14 cellular contexts compared by ENCODE assay signal in the genomic region with DNA sequence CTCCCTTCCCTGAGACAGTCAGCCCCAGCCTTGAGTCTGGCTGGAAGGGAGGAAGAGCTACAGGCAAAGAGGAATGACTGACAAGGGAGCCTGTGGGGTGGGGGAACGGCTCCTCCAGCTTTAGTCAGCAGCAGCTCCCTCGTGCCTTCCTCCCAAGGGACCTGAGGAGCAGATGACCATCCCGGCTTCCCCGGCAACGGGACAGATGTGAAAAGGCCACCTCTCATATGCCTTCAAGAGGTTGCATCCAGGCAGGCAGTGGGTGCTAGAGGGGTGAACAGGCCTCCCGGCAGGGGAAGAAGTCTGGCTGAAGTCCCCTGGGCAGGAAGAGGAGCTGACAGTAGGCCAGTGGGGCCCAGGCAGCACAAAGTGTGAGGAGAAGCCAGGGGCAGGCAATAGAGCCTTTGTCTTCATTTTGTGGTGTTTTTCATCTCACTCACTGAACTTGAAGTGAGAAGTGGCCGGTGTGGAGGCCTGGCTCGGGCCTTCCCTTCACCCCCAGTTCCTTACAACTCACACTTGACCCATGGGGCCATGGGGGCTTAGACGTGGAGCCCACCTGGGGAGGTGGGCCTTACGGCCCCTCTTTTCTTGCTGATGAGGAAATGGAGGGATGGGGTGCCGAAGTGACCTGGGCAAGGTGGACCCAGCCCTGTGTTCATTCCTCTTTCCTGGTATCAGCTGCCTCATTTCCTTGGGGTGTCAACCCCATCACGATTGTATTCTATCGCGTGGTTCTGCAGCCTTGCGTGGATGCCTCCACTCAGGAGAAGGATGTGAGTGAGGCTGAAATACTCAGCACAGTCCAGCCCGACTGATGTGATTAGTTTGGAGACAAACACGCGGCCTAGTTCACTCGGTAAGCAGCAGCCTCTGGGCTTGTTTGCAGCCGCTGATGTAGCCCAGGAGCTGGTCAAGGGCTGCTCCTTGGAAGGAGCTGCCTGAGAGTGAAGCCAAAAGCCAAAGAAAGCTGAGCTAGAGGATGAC.
DNase-seq lines count a peak whose midpoint lies in the region; ATAC-seq and TF ChIP-seq lines count a peak whose summit lies in the region.
"Had no signal": no experiment of that assay in that cellular context is flagged by ENCODE, and none has a peak within 500 bp of the region (broad histone marks: within the 10 kb centered on the region; RNA-seq: fewer than 3 reads in every experiment).

No MANE protein-coding gene starts in this region.

- H3K4me1 ChIP-seq in BE2C = peaks cover 23% of the 10 kb centered on the region
- H3K4me1 ChIP-seq in adipocyte (ENCODE audit: control insufficient read depth, insufficient read depth, low read length) = peaks cover 41% of the 10 kb centered on the region
- peaks cover 5% of the 10 kb centered on the region for H3K4me1 ChIP-seq in smooth muscle cell (ENCODE audit: low read depth)

- H3K4me3 ChIP-seq in BE2C (ENCODE audit: low read depth, low read length) (no peak overlapping the region), adipocyte (ENCODE audit: low read length) (no peak overlapping the region), smooth muscle cell (no peak overlapping the region)
- H3K4me3 ChIP-seq: gastroesophageal sphincter, GM23338 had no signal

- no peaks in the 10 kb centered on the region for H4K20me1 ChIP-seq in smooth muscle cell (ENCODE audit: low read depth)

- H3K4me2 ChIP-seq in smooth muscle cell = no peak overlapping the region
- H3K4me2 ChIP-seq: GM23338 had no signal

- H3K27me3 ChIP-seq in BE2C = no peaks in the 10 kb centered on the region
- H3K27me3 ChIP-seq in adipocyte (replicated peaks; ENCODE audit: control insufficient read depth, insufficient read depth, low read length) = no peaks in the 10 kb centered on the region
- no peaks in the 10 kb centered on the region for H3K27me3 ChIP-seq in smooth muscle cell (ENCODE audit: low read depth)

- no peak overlapping the region for H3K27ac ChIP-seq in smooth muscle cell (ENCODE audit: low read depth)
- H3K27ac ChIP-seq: gastroesophageal sphincter had no signal

- no peaks in the 10 kb centered on the region for H3F3A ChIP-seq in smooth muscle cell (ENCODE audit: low read depth)

- TF ChIP-seq CTCF in BE2C (IDR thresholded peaks at IDR 0.05; ENCODE audit: low read depth, low read length) (no peak), GM20000 (IDR thresholded peaks at IDR 0.05; ENCODE audit: extremely low read depth, missing control alignments) (no peak), smooth muscle cell (IDR thresholded peaks at IDR 0.05; ENCODE audit: borderline replicate concordance, insufficient read depth, poor library complexity, severe bottlenecking) (no peak)

- no peak overlapping the region for H2AFZ ChIP-seq in smooth muscle cell (ENCODE audit: low read depth)
- H2AFZ ChIP-seq: GM23338 had no signal

- 91% methylated on average over 20 of the region's 20 CpGs for WGBS in smooth muscle cell (ENCODE audit: low lambda C conversion rate)

- H3K36me3 ChIP-seq in BE2C (no peaks in the 10 kb centered on the region), adipocyte (ENCODE audit: control insufficient read depth, insufficient read depth, low read length, severe bottlenecking) (no peaks in the 10 kb centered on the region), smooth muscle cell (ENCODE audit: low read depth) (no peaks in the 10 kb centered on the region)
- H3K36me3 ChIP-seq: gastroesophageal sphincter had no signal

- H3K9me3 ChIP-seq in BE2C = no peaks in the 10 kb centered on the region
- H3K9me3 ChIP-seq in adipocyte (ENCODE audit: control insufficient read depth, low read length) = no peaks in the 10 kb centered on the region
- H3K9me3 ChIP-seq in smooth muscle cell (replicated peaks; ENCODE audit: low read depth) = no peaks in the 10 kb centered on the region
- H3K9me3 ChIP-seq: gastroesophageal sphincter had no signal

- H3K9ac ChIP-seq in adipocyte (ENCODE audit: low read length) = peak overlapping the region; percentile 4
- no peak overlapping the region for H3K9ac ChIP-seq in smooth muscle cell (ENCODE audit: low read depth)

- no peaks in the 10 kb centered on the region for H3K79me2 ChIP-seq in smooth muscle cell (ENCODE audit: low read depth)

- ATAC-seq in GM18870 (IDR thresholded peaks at IDR 0.05; ENCODE audit: unreplicated experiment) (no peak), HG02798 (IDR thresholded peaks at IDR 0.05; ENCODE audit: poor library complexity, unreplicated experiment) (no peak)
- ATAC-seq: gastroesophageal sphincter, GM23338, left lobe of liver had no signal

- peak; percentile 69 for DNase-seq in BE2C
- peak; percentile 2 for DNase-seq in GM20000 (ENCODE audit: low spot score)
- DNase-seq in adipocyte (ENCODE audit: low read depth) = no peak
- peak; percentile 93 for DNase-seq in myocyte (ENCODE audit: low read depth)
- DNase-seq in effector CD4-positive, alpha-beta T cell = no peak
- DNase-seq in smooth muscle cell (lab: John Stamatoyannopoulos, UW; ENCODE audit: unreplicated experiment) = no peak
- DNase-seq: GDM1; NCI-H526; stimulated activated CD4-positive, alpha-beta T cell treated with anti-CD3 and anti-CD28 coated beads, Interleukin-4, amount 100 ng/mL, for 1 hour had no signal

Comparison
In these comparisons a context has a peak if more than half of its experiments do, and no peak if none do; other contexts are left out.
1. DNase-seq: peak in BE2C (single experiment), GM20000 (single experiment) and myocyte (single experiment); none in adipocyte (single experiment), effector CD4-positive, alpha-beta T cell (single experiment) and smooth muscle cell (single experiment).